11 cellular contexts compared by ENCODE assay signal in genomic region chr9:5587024-5587423, GRCh38. TPM values are rescaled to one million over a fixed set of nuclear protein-coding genes. Genes with fewer than 3 reads are reported as not detected.
A peak's percentile ranks its signal among the peaks of the same experiment; 100 is the strongest.
DNase-seq lines count a peak whose midpoint lies in the region; ATAC-seq and TF ChIP-seq lines count a peak whose summit lies in the region.
"Had no signal": no experiment of that assay in that cellular context is flagged by ENCODE, and none has a peak within 500 bp of the region (broad histone marks: within the 10 kb centered on the region; RNA-seq: fewer than 3 reads in every experiment).

No MANE protein-coding gene starts in this region.

- H3K36me3 ChIP-seq in RWPE2 (ENCODE audit: low read depth), result no peaks in the 10 kb centered on the region
- H3K36me3 ChIP-seq: ovary had no signal

- peaks cover 20% of the 10 kb centered on the region for H3K4me1 Mint-ChIP-seq in central memory CD8-positive, alpha-beta T cell
- no peaks in the 10 kb centered on the region for H3K4me1 Mint-ChIP-seq in mesothelial cell of epicardium

- H3K4me3 Mint-ChIP-seq in central memory CD8-positive, alpha-beta T cell, result no peak overlapping the region
- H3K4me3 Mint-ChIP-seq in mesothelial cell of epicardium, result no peak overlapping the region
- H3K4me3 Mint-ChIP-seq: H9 had no signal

- peaks cover 8% of the 10 kb centered on the region for H3K4me1 ChIP-seq in RWPE2 (ENCODE audit: insufficient read depth, poor library complexity, severe bottlenecking)

- H3K27ac Mint-ChIP-seq in central memory CD8-positive, alpha-beta T cell (ENCODE audit: low read depth), result peak overlapping the region; percentile 16
- no peak overlapping the region for H3K27ac Mint-ChIP-seq in mesothelial cell of epicardium
- H3K27ac Mint-ChIP-seq: H9 had no signal

- WGBS in lower leg skin, 2 donors, result 68 to 89% methylated on average over 1 of the region's 1 CpG

- no peaks in the 10 kb centered on the region for H3K9me3 ChIP-seq in RWPE2 (ENCODE audit: severe bottlenecking)
- H3K9me3 ChIP-seq: ovary had no signal

- TF ChIP-seq CTCF in RWPE2 (IDR thresholded peaks at IDR 0.05; ENCODE audit: poor library complexity, severe bottlenecking), result no peak
- no peak for TF ChIP-seq CTCF in mesothelial cell of epicardium (IDR thresholded peaks at IDR 0.05; ENCODE audit: unreplicated experiment)
- TF ChIP-seq CTCF in lower leg skin (IDR thresholded peaks at IDR 0.05), result no peak

- H3K9me3 Mint-ChIP-seq in central memory CD8-positive, alpha-beta T cell, result no peaks in the 10 kb centered on the region
- H3K9me3 Mint-ChIP-seq in mesothelial cell of epicardium, result no peaks in the 10 kb centered on the region
- H3K9me3 Mint-ChIP-seq: H9 had no signal

- intact Hi-C loops in lower leg skin (cut with DNase I; ENCODE audit: low total_unique reads), result no loop called here

- ATAC-seq in RWPE2 (ENCODE audit: low read depth) (peak; percentile 57), HG03159 (IDR thresholded peaks at IDR 0.05; ENCODE audit: unreplicated experiment) (no peak), HG02588 (IDR thresholded peaks at IDR 0.05; ENCODE audit: unreplicated experiment) (no peak)
- ATAC-seq in central memory CD8-positive, alpha-beta T cell (replicated peaks; ENCODE audit: extremely low read depth, poor library complexity, severe bottlenecking), result no peak

- peaks cover 4% of the 10 kb centered on the region for H3K36me3 Mint-ChIP-seq in central memory CD8-positive, alpha-beta T cell (ENCODE audit: insufficient read depth)
- no peaks in the 10 kb centered on the region for H3K36me3 Mint-ChIP-seq in mesothelial cell of epicardium

- TF ChIP-seq POLR2A in lower leg skin (IDR thresholded peaks at IDR 0.05), result no peak

- H3K4me3 ChIP-seq in RWPE2 (ENCODE audit: severe bottlenecking), result no peak overlapping the region
- H3K4me3 ChIP-seq in lower leg skin (ENCODE audit: low read depth, poor library complexity, severe bottlenecking), result no peak overlapping the region
- H3K4me3 ChIP-seq: ovary had no signal

- no peaks in the 10 kb centered on the region for H3K27me3 Mint-ChIP-seq in central memory CD8-positive, alpha-beta T cell
- peaks cover 9% of the 10 kb centered on the region for H3K27me3 Mint-ChIP-seq in mesothelial cell of epicardium (ENCODE audit: low read depth)

- no peaks in the 10 kb centered on the region for H3K27me3 ChIP-seq in RWPE2 (ENCODE audit: insufficient read depth, poor library complexity, severe bottlenecking)
- H3K27me3 ChIP-seq: ovary had no signal

- DNase-seq in EL (peak; percentile 84), RWPE2 (ENCODE audit: low spot score) (no peak), mesothelial cell of epicardium (ENCODE audit: low spot score in 2 of 2, unreplicated experiment in 2 of 2) (no peak), lower leg skin (ENCODE audit: low spot score in 2 of 2) (no peak)
- DNase-seq in central memory CD8-positive, alpha-beta T cell (ENCODE audit: low spot score in 2 of 2), result no peak
- peak; percentile 72 for DNase-seq in stimulated activated CD4-positive, alpha-beta T cell treated with anti-CD3 and anti-CD28 coated beads, Interleukin-15, amount 100 ng/mL, for 24 hours
- DNase-seq: H9, NCI-H146, ovary had no signal

- H3K27ac ChIP-seq in RWPE2 (ENCODE audit: poor library complexity, severe bottlenecking), result no peak overlapping the region
- H3K27ac ChIP-seq: ovary had no signal

RNA-seq across cellular contexts. Expression of gene RIC1, which starts 41.9 kb away (rescaled TPM):
- 36.4 to 39.2 TPM (median 37.5 TPM) in 3 replicates for total RNA-seq in mesothelial cell of epicardium
- total RNA-seq in lower leg skin, result 10 to 100 TPM; 31.3 to 62.3 (median 37.6) TPM

Comparison
In these comparisons a context has a peak if more than half of its experiments do, and no peak if none do; other contexts are left out.
1. DNase-seq: peak in EL (single experiment) and stimulated activated CD4-positive, alpha-beta T cell treated with anti-CD3 and anti-CD28 coated beads, Interleukin-15, amount 100 ng/mL, for 24 hours (single experiment); none in RWPE2 (single experiment), central memory CD8-positive, alpha-beta T cell (0 of 2), mesothelial cell of epicardium (0 of 2) and lower leg skin (0 of 2).